In genomic region chr17:78174332-78174869, GRCh38 we compare ENCODE assay signal across 9 cellular contexts. TPM values are rescaled to one million over a fixed set of nuclear protein-coding genes. Genes with fewer than 3 reads are reported as not detected.
A peak's percentile ranks its signal among the peaks of the same experiment; 100 is the strongest.
DNase-seq lines count a peak whose midpoint lies in the region; ATAC-seq and TF ChIP-seq lines count a peak whose summit lies in the region.
"Had no signal": no experiment of that assay in that cellular context is flagged by ENCODE, and none has a peak within 500 bp of the region (broad histone marks: within the 10 kb centered on the region; RNA-seq: fewer than 3 reads in every experiment).

No MANE protein-coding gene starts in this region.

- POLR2A ChIA-PET in activated CD4-positive, alpha-beta memory T cell treated with anti-CD3 and anti-CD28 coated beads for 36 hours (lab: Charles Lee) = interaction anchor here (0.7 to 1.4 kb wide), 4 partner anchors 9 to 34 kb away, joined by 3 to 7 read pairs (median 3); no protein-coding TSS in a partner anchor

- peak; percentile 63 for TF ChIP-seq CTCF in HL-60 (IDR thresholded peaks at IDR 0.05; ENCODE audit: insufficient read depth, low read length)

- H3K4me1 Mint-ChIP-seq in activated CD4-positive, alpha-beta memory T cell treated with anti-CD3 and anti-CD28 coated beads for 36 hours (ENCODE audit: low read depth) = peaks cover 58% of the 10 kb centered on the region
- H3K4me1 Mint-ChIP-seq in stimulated activated naive CD8-positive, alpha-beta T cell treated with anti-CD3 and anti-CD28 coated beads, Interleukin-15, amount 100 ng/mL, for 72 hours = peaks cover 76% of the 10 kb centered on the region

- H3K4me3 Mint-ChIP-seq in activated CD4-positive, alpha-beta memory T cell treated with anti-CD3 and anti-CD28 coated beads for 36 hours = no peak overlapping the region
- H3K4me3 Mint-ChIP-seq in stimulated activated naive CD8-positive, alpha-beta T cell treated with anti-CD3 and anti-CD28 coated beads, Interleukin-15, amount 100 ng/mL, for 72 hours = peak overlapping the region in 1 of 2 donors; percentile 10

- H3K4me3 ChIP-seq in HL-60 (replicated peaks; ENCODE audit: insufficient read depth, low read length) = no peak overlapping the region

- H3K27ac ChIP-seq in HL-60 (replicated peaks) = no peak overlapping the region; the same call in 1 of the 2 replicates

- H3K27me3 Mint-ChIP-seq in activated CD4-positive, alpha-beta memory T cell treated with anti-CD3 and anti-CD28 coated beads for 36 hours = no peaks in the 10 kb centered on the region
- no peaks in the 10 kb centered on the region for H3K27me3 Mint-ChIP-seq in stimulated activated naive CD8-positive, alpha-beta T cell treated with anti-CD3 and anti-CD28 coated beads, Interleukin-15, amount 100 ng/mL, for 72 hours

- H3K36me3 Mint-ChIP-seq in activated CD4-positive, alpha-beta memory T cell treated with anti-CD3 and anti-CD28 coated beads for 36 hours = peaks cover 48% of the 10 kb centered on the region

- peak overlapping the region; percentile 86 for H3K27ac Mint-ChIP-seq in activated CD4-positive, alpha-beta memory T cell treated with anti-CD3 and anti-CD28 coated beads for 36 hours
- H3K27ac Mint-ChIP-seq in stimulated activated naive CD8-positive, alpha-beta T cell treated with anti-CD3 and anti-CD28 coated beads, Interleukin-15, amount 100 ng/mL, for 72 hours = peak overlapping the region; percentile 62 to 94

- no peaks in the 10 kb centered on the region for H3K27me3 ChIP-seq in HL-60 (ENCODE audit: insufficient read depth, poor library complexity, severe bottlenecking)

- no peak for ATAC-seq in stimulated activated naive CD8-positive, alpha-beta T cell treated with anti-CD3 and anti-CD28 coated beads, Interleukin-15, amount 100 ng/mL, for 72 hours
- no peak for ATAC-seq in GM21723 (IDR thresholded peaks at IDR 0.05; ENCODE audit: unreplicated experiment)
- no peak for ATAC-seq in HG03135 (IDR thresholded peaks at IDR 0.05; ENCODE audit: unreplicated experiment)

- CTCF ChIA-PET in activated CD4-positive, alpha-beta memory T cell treated with anti-CD3 and anti-CD28 coated beads for 36 hours (lab: Charles Lee) = interaction anchor here (0.8 to 4.0 kb wide), 6 partner anchors 8 to 90 kb away, joined by 3 to 44 read pairs (median 13); partner anchors contain the start of gene TMC8

- intact Hi-C loops in activated CD4-positive, alpha-beta memory T cell treated with anti-CD3 and anti-CD28 coated beads for 36 hours (cut with micrococcal nuclease) = no loop called here

- DNase-seq in HL-60 (ENCODE audit: low read depth in 1 of 2, low spot score in 1 of 2) = peak in 1 of 2 experiments; percentile 78
- DNase-seq in activated CD4-positive, alpha-beta memory T cell treated with anti-CD3 and anti-CD28 coated beads for 36 hours = no peak
- DNase-seq in inferior parietal cortex (ENCODE audit: extremely low spot score) = peak; percentile 57
- no peak for DNase-seq in stimulated activated naive CD8-positive, alpha-beta T cell treated with anti-CD3 and anti-CD28 coated beads, Interleukin-15, amount 100 ng/mL, for 72 hours
- no peak for DNase-seq in kidney glomerular epithelial cell (lab: John Stamatoyannopoulos, UW)
- no peak for DNase-seq in stimulated activated CD4-positive, alpha-beta T cell treated with anti-CD3 and anti-CD28 coated beads, Interleukin-15, amount 100 ng/mL, for 24 hours

- H3K9me3 Mint-ChIP-seq in activated CD4-positive, alpha-beta memory T cell treated with anti-CD3 and anti-CD28 coated beads for 36 hours = no peaks in the 10 kb centered on the region
- no peaks in the 10 kb centered on the region for H3K9me3 Mint-ChIP-seq in stimulated activated naive CD8-positive, alpha-beta T cell treated with anti-CD3 and anti-CD28 coated beads, Interleukin-15, amount 100 ng/mL, for 72 hours

RNA-seq across cellular contexts. Expression of gene SYNGR2, which starts 6.0 kb away (rescaled TPM):
- 10 to 100 TPM; 79.2 to 87.7 TPM for total RNA-seq in activated CD4-positive, alpha-beta memory T cell treated with anti-CD3 and anti-CD28 coated beads for 36 hours

RNA-seq across cellular contexts. Expression of gene TK1, which starts 12.5 kb away (rescaled TPM):
- 100 to 1,000 TPM; 188 to 193 TPM for total RNA-seq in activated CD4-positive, alpha-beta memory T cell treated with anti-CD3 and anti-CD28 coated beads for 36 hours

RNA-seq across cellular contexts. Expression of gene AFMID, which starts 12.8 kb away (rescaled TPM):
- 10 to 100 TPM; 16.8 to 19.0 TPM for total RNA-seq in activated CD4-positive, alpha-beta memory T cell treated with anti-CD3 and anti-CD28 coated beads for 36 hours

RNA-seq across cellular contexts. Expression of gene C17orf99, which starts 28.2 kb away (rescaled TPM):
- not detected for total RNA-seq in activated CD4-positive, alpha-beta memory T cell treated with anti-CD3 and anti-CD28 coated beads for 36 hours
- total RNA-seq: glomerular endothelial cell had no signal

RNA-seq across cellular contexts. Expression of gene BIRC5, which starts 39.7 kb away (rescaled TPM):
- 10 to 100 TPM; 87.4 to 95.4 TPM for total RNA-seq in activated CD4-positive, alpha-beta memory T cell treated with anti-CD3 and anti-CD28 coated beads for 36 hours
